In the genomic region with DNA sequence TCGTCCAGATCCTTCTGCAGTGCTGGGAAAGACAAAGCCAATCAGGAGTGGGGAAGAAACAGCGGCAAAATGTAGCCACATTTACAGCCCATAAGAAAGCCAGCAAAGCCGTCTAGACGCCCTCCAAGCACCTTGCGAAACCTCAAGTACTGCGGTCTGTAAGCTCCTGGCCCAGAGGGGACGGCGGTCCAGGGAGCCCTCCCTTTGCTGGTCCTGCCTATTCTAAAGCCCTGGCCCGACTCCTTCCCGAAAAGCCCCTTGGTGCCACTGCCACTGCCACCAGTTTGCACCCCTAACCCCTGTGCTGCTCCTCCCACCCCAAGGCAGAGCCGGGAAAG, we compare ENCODE assay signal across 8 cellular contexts. TPM values are rescaled to one million over a fixed set of nuclear protein-coding genes. Genes with fewer than 3 reads are reported as not detected.
A peak's percentile ranks its signal among the peaks of the same experiment; 100 is the strongest.
DNase-seq lines count a peak whose midpoint lies in the region; ATAC-seq and TF ChIP-seq lines count a peak whose summit lies in the region.

No MANE protein-coding gene starts in this region.

- DNase-seq in PC-9 (no peak), epithelial cell of proximal tubule (ENCODE audit: low read depth) (no peak), osteocyte (ENCODE audit: extremely low spot score, unreplicated experiment) (no peak), cerebellum (ENCODE audit: low spot score) (no peak)
- DNase-seq in activated CD8-positive, alpha-beta memory T cell treated with anti-CD3 and anti-CD28 coated beads, Interleukin-2, amount 50 U/mL, for 4 hours = no peak

- peaks cover 25% of the 10 kb centered on the region; the same call in 1 of the 2 replicates for H3F3A ChIP-seq in PC-9 (ENCODE audit: insufficient read depth, low read depth)

- H3K9me3 Mint-ChIP-seq in osteocyte (ENCODE audit: unreplicated experiment) = no peaks in the 10 kb centered on the region

- no peak overlapping the region for H3K27ac ChIP-seq in PC-9

- H3K79me2 ChIP-seq in PC-9 (ENCODE audit: low read depth) = 0 out of 2 replicates have a peak, but pooled peaks cover 4% of the 10 kb centered on the region

- H3K9me3 ChIP-seq in ES-I3 (ENCODE audit: control insufficient read depth, insufficient read depth, low read length) = no peaks in the 10 kb centered on the region
- no peaks in the 10 kb centered on the region for H3K9me3 ChIP-seq in PC-9 (ENCODE audit: insufficient read depth, low read depth)

- H3K4me2 ChIP-seq in PC-9 = peak overlapping the region; percentile 66

- peak overlapping the region; percentile 55 for H3K9ac ChIP-seq in ES-I3 (ENCODE audit: low read depth, low read length)

- H3K4me1 Mint-ChIP-seq in osteocyte (ENCODE audit: unreplicated experiment) = peaks cover 9% of the 10 kb centered on the region

- H3K27me3 Mint-ChIP-seq in osteocyte (ENCODE audit: unreplicated experiment) = no peaks in the 10 kb centered on the region

- H2AFZ ChIP-seq in PC-9 = no peak overlapping the region

- H4K20me1 ChIP-seq in PC-9 (ENCODE audit: insufficient read depth) = no peaks in the 10 kb centered on the region

- H3K4me3 ChIP-seq in PC-9 = peak overlapping the region; percentile 40; the same call in 1 of the 2 replicates
- H3K4me3 ChIP-seq in epithelial cell of proximal tubule (ENCODE audit: low read depth, low read length) = peak overlapping the region; percentile 81

- CTCF ChIA-PET in PC-9 (lab: Charles Lee) = interaction anchor here (0.6 kb wide), 1 partner anchor 39 kb away, joined by 3 read pairs; no protein-coding TSS in a partner anchor

- POLR2A ChIA-PET in PC-9 (lab: Charles Lee; ENCODE audit: unreplicated experiment) = no interaction called here

- peaks cover 25% of the 10 kb centered on the region for H3K36me3 Mint-ChIP-seq in osteocyte (ENCODE audit: unreplicated experiment)

- no peak for TF ChIP-seq CTCF in PC-9 (conservative IDR thresholded peaks at IDR 0.05)
- TF ChIP-seq CTCF in epithelial cell of proximal tubule (conservative IDR thresholded peaks at IDR 0.05; ENCODE audit: low read depth, low read length) = no peak
- TF ChIP-seq CTCF in osteocyte (IDR thresholded peaks at IDR 0.05) = no peak

- peak overlapping the region; percentile 72 for H3K27ac Mint-ChIP-seq in osteocyte (ENCODE audit: unreplicated experiment)

- H3K4me3 Mint-ChIP-seq in osteocyte (ENCODE audit: unreplicated experiment) = peak overlapping the region; percentile 79

- H3K4me1 ChIP-seq in ES-I3 (ENCODE audit: insufficient read depth, low read length) (no peaks in the 10 kb centered on the region), PC-9 (replicated peaks; ENCODE audit: insufficient read depth) (no peaks in the 10 kb centered on the region; the same call in 1 of the 2 replicates)

- no TSS peak for BruUV-seq in PC-9 (replicated peaks; lab: Mats Ljungman, UMichigan)

- intact Hi-C loops in PC-9 (cut with micrococcal nuclease; ENCODE audit: unreplicated experiment) = no loop called here

- no peak for ATAC-seq in GM19455 (IDR thresholded peaks at IDR 0.05; ENCODE audit: unreplicated experiment)
- ATAC-seq in HG02571 (IDR thresholded peaks at IDR 0.05; ENCODE audit: unreplicated experiment) = no peak

- H3K36me3 ChIP-seq in ES-I3 (ENCODE audit: insufficient read depth, low read length) = peaks cover 16% of the 10 kb centered on the region
- peaks cover 24% of the 10 kb centered on the region for H3K36me3 ChIP-seq in PC-9 (ENCODE audit: low read depth)

- no peaks in the 10 kb centered on the region for H3K9me2 ChIP-seq in PC-9 (ENCODE audit: insufficient read depth)

- H3K27me3 ChIP-seq in PC-9 (ENCODE audit: insufficient read depth, low read depth) = no peaks in the 10 kb centered on the region

RNA-seq across cellular contexts. Expression of a gene that starts 1.1 kb away (rescaled TPM):
- total RNA-seq in PC-9 (2021) (33.8 and 43.5 TPM in 2 replicates), epithelial cell of proximal tubule (48.8 and 77.8 TPM in 2 replicates), osteocyte (46.1 and 51.3 TPM in 2 replicates), cerebellum (20.6 TPM)

RNA-seq across cellular contexts. Expression of a gene that starts 12.3 kb away (rescaled TPM):
- 39.2 and 51.7 TPM in 2 replicates for total RNA-seq in PC-9 (2021)
- 39.9 and 53.6 TPM in 2 replicates for total RNA-seq in epithelial cell of proximal tubule
- total RNA-seq in osteocyte = 38.9 and 45.9 TPM in 2 replicates
- 21.0 TPM for total RNA-seq in cerebellum

RNA-seq across cellular contexts. Expression of a gene that starts 12.5 kb away (rescaled TPM):
- total RNA-seq in PC-9 (2021) = 22.1 and 27.8 TPM in 2 replicates
- total RNA-seq in epithelial cell of proximal tubule = 7.2 and 17.5 TPM in 2 replicates
- 31.2 and 32.6 TPM in 2 replicates for total RNA-seq in osteocyte
- total RNA-seq in cerebellum = 11.1 TPM

RNA-seq across cellular contexts. Expression of a gene that starts 19.8 kb away (rescaled TPM):
- 26.5 and 30.5 TPM in 2 replicates for total RNA-seq in PC-9 (2021)
- total RNA-seq in epithelial cell of proximal tubule = 14.8 and 20.8 TPM in 2 replicates
- 32.1 and 32.7 TPM in 2 replicates for total RNA-seq in osteocyte
- total RNA-seq in cerebellum = 31.8 TPM
